12 cellular contexts compared by ENCODE assay signal in the genomic region with DNA sequence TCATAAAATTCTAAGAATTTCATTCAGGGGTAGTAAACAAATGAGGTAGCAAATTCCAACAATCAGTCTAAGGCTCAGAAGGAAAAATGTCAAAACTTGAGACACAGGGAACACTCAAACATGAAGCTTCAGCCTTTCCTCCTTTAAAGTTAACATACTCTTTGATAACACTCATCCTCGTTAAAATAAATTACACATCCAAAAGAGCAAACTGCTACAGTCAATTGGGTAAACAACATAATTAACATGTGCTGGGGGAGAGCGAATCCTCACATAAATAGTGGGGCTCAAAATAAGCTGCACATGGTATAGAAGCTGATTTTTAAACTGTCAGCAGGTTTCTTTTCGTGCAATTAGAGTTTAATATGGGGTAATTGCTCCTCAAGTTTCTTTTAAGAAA. TPM values are rescaled to one million over a fixed set of nuclear protein-coding genes. Genes with fewer than 3 reads are reported as not detected.
DNase-seq lines count a peak whose midpoint lies in the region; ATAC-seq, FAIRE-seq and TF ChIP-seq lines count a peak whose summit lies in the region.
"Had no signal": no experiment of that assay in that cellular context is flagged by ENCODE, and none has a peak within 500 bp of the region (broad histone marks: within the 10 kb centered on the region; RNA-seq: fewer than 3 reads in every experiment).

No MANE protein-coding gene starts in this region.

- ATAC-seq in HG03095 (IDR thresholded peaks at IDR 0.05; ENCODE audit: unreplicated experiment) (no peak), GM19467 (IDR thresholded peaks at IDR 0.05; ENCODE audit: unreplicated experiment) (no peak)

- H3K79me2 ChIP-seq in ACC112 (ENCODE audit: control insufficient read depth, insufficient read depth, low read length, unreplicated experiment), result peaks cover 92% of the 10 kb centered on the region

- FAIRE-seq in bronchial epithelial cell (lab: Jason Lieb, UNC), result no peak

- H3K36me3 ChIP-seq in ACC112 (ENCODE audit: insufficient read depth, low read length) (peaks cover 6% of the 10 kb centered on the region; the same call in 1 of the 2 replicates), HUES48 (ENCODE audit: control insufficient read depth, insufficient read depth, low read length) (peaks cover 15% of the 10 kb centered on the region; the same call in 1 of the 2 replicates), bronchial epithelial cell (ENCODE audit: control insufficient read depth, insufficient read depth, low read length) (no peaks in the 10 kb centered on the region), muscle layer of duodenum (ENCODE audit: control insufficient read depth in 1 of 2, insufficient read depth in 2 of 2, low read length in 2 of 2) (peaks cover 0 to 5% of the 10 kb centered on the region in 2 donors)

- H3K4me3 ChIP-seq in ACC112 (ENCODE audit: low read depth, low read length) (peak overlapping the region; percentile 90), HUES48 (ENCODE audit: low read depth, low read length) (peak overlapping the region; percentile 73), bronchial epithelial cell (ENCODE audit: low read depth, low read length) (peak overlapping the region; percentile 13), muscle layer of duodenum (ENCODE audit: low read depth in 1 of 2, low read length in 2 of 2) (peak overlapping the region; percentile 83 to 90)

- H2AFZ ChIP-seq in ACC112 (ENCODE audit: low read length, unreplicated experiment), result no peak overlapping the region

- H3K4me1 ChIP-seq in ACC112 (ENCODE audit: control insufficient read depth, insufficient read depth, low read length, unreplicated experiment) (peaks cover 38% of the 10 kb centered on the region), HUES48 (ENCODE audit: control insufficient read depth, insufficient read depth, low read length) (peaks cover 37% of the 10 kb centered on the region), muscle layer of duodenum (ENCODE audit: control insufficient read depth in 1 of 2, insufficient read depth in 2 of 2, low read length in 2 of 2) (peaks cover 20 to 64% of the 10 kb centered on the region in 2 donors)

- H3K27me3 ChIP-seq in ACC112 (ENCODE audit: insufficient read depth, low read length) (no peaks in the 10 kb centered on the region), HUES48 (ENCODE audit: control insufficient read depth, insufficient read depth, low read length) (no peaks in the 10 kb centered on the region), bronchial epithelial cell (ENCODE audit: control insufficient read depth, insufficient read depth, low read length) (no peaks in the 10 kb centered on the region), muscle layer of duodenum (ENCODE audit: low read depth, low read length) (no peaks in the 10 kb centered on the region)

- no peak for DNase-seq in bronchial epithelial cell (ENCODE audit: low read depth)
- DNase-seq in D341Med (ENCODE audit: low spot score), result no peak
- no peak for DNase-seq in NCI-H1092 treated with DMSO at 0.1 percent for 48 hours (lab: John Stamatoyannopoulos, UW)
- DNase-seq: activated CD4-positive, alpha-beta T cell treated with anti-CD3 and anti-CD28 coated beads, Interleukin-2, amount 50 U/mL, for 1 hour; effector CD8-positive, alpha-beta T cell; NCI-H69; occipital lobe had no signal

- no peaks in the 10 kb centered on the region for H3K9me3 ChIP-seq in HUES48 (ENCODE audit: control insufficient read depth, insufficient read depth, low read length)
- H3K9me3 ChIP-seq in muscle layer of duodenum (ENCODE audit: control insufficient read depth in 1 of 2, low read length in 2 of 2), result no peaks in the 10 kb centered on the region

- H3K9ac ChIP-seq in HUES48 (ENCODE audit: low read depth, low read length), result no peak overlapping the region

- H3K27ac ChIP-seq in ACC112 (ENCODE audit: low read depth, low read length) (no peak overlapping the region), HUES48 (ENCODE audit: low read depth, low read length) (no peak overlapping the region), muscle layer of duodenum (ENCODE audit: low read length) (no peak overlapping the region)

- no peak for TF ChIP-seq CTCF in bronchial epithelial cell (IDR thresholded peaks at IDR 0.05; ENCODE audit: insufficient read depth, low read length, severe bottlenecking)

RNA-seq across cellular contexts. Expression of a gene that starts 12.9 kb away (rescaled TPM):
- 102 and 103 TPM in 2 replicates for total RNA-seq in bronchial epithelial cell

Comparison
In these comparisons a context has a peak if more than half of its experiments do, and no peak if none do; other contexts are left out.
1. H3K4me3 ChIP-seq: peak in every context shown above with its lines; median percentile 90 in ACC112; 86 in muscle layer of duodenum; 73 in HUES48; 13 in bronchial epithelial cell.